ENCODE assay signal across 31 cellular contexts in the genomic region with DNA sequence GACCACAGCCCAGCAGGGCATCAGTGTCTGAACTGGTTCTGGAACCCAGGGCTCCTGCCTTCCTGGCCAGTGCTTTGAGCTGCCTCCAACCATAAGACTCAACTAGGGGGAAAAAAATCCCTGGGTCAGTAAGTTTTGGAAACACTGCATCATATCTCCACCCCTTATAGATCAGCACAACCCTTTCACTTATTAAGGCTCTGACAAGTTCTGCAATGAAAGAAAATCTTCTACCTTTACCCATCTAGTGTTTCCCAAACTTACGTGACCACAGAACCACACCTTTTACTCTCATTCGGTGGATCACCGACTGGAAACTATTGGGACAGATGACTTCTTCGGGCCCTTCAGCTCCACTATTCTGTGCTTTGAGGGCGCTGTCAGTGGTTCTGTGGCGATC.
"Had no signal": no experiment of that assay in that cellular context is flagged by ENCODE, and none has a peak within 500 bp of the region (broad histone marks: within the 10 kb centered on the region; RNA-seq: fewer than 3 reads in every experiment).

No MANE protein-coding gene starts in this region.

- H3K27me3 ChIP-seq: ascending aorta, heart left ventricle had no signal

- DNase-seq: activated B cell treated with CpG ODN at 0.5 μM for 24 hours; activated CD4-positive, alpha-beta T cell treated with anti-CD3 and anti-CD28 coated beads for 48 hours; activated CD4-positive, alpha-beta T cell treated with anti-CD3 and anti-CD28 coated beads, Interleukin-2, amount 50 U/mL, for 1 hour; activated CD4-positive, alpha-beta T cell treated with anti-CD3 and anti-CD28 coated beads, Interleukin-2, amount 50 U/mL, for 48 hours; activated CD8-positive, alpha-beta memory T cell treated with anti-CD3 and anti-CD28 coated beads for 24 hours; activated CD8-positive, alpha-beta T cell treated with anti-CD3 and anti-CD28 coated beads for 36 hours; activated effector memory CD4-positive, alpha-beta T cell treated with anti-CD3 and anti-CD28 coated beads, Interleukin-2, amount 50 U/mL, for 16 hours; activated naive CD4-positive, alpha-beta T cell treated with anti-CD3 and anti-CD28 coated beads for 36 hours; activated naive CD8-positive, alpha-beta T cell treated with anti-CD3 and anti-CD28 coated beads, Interleukin-2, amount 10 ng/mL, durations not matched to agents 7 days and 5 days; activated T-cell treated with anti-CD3 and anti-CD28 coated beads, Interleukin-2, amount 50 U/mL, for 48 hours; dermis blood vessel endothelial cell; effector CD4-positive, alpha-beta T cell; effector memory CD8-positive, alpha-beta T cell; erythroblast; foreskin fibroblast; glutamatergic neuron; T-helper 1 cell; T-helper 17 cell; T1000; WERI-Rb-1 had no signal

- ATAC-seq: activated CD4-positive, CD25-positive, alpha-beta regulatory T cell treated with anti-CD3 and anti-CD28 coated beads, Interleukin-2, amount 50 U/mL, for 24 hours; activated CD8-positive, alpha-beta T cell treated with anti-CD3 and anti-CD28 coated beads for 36 hours; effector memory CD8-positive, alpha-beta T cell; T-helper 17 cell had no signal

- H3K36me3 Mint-ChIP-seq: activated naive CD4-positive, alpha-beta T cell treated with anti-CD3 and anti-CD28 coated beads, Interleukin-2, amount 50 U/mL, for 24 hours; activated naive CD8-positive, alpha-beta T cell treated with anti-CD3 and anti-CD28 coated beads, Interleukin-2, amount 10 ng/mL, durations not matched to agents 7 days and 5 days had no signal

- H3K4me3 ChIP-seq: ascending aorta, coronary artery, heart left ventricle had no signal

- H3K4me3 Mint-ChIP-seq: activated B cell treated with CpG ODN at 0.5 μM for 24 hours; activated CD8-positive, alpha-beta T cell treated with anti-CD3 and anti-CD28 coated beads for 36 hours; activated naive CD4-positive, alpha-beta T cell treated with anti-CD3 and anti-CD28 coated beads for 36 hours; activated naive CD4-positive, alpha-beta T cell treated with anti-CD3 and anti-CD28 coated beads, Interleukin-2, amount 50 U/mL, for 24 hours; activated naive CD8-positive, alpha-beta T cell treated with anti-CD3 and anti-CD28 coated beads, Interleukin-2, amount 10 ng/mL, durations not matched to agents 7 days and 5 days; activated T-helper 1 cell treated with anti-CD3 and anti-CD28 coated beads, Interleukin-12 subunit alpha, Interleukin-12 subunit beta, Interleukin-2, Interleukin-4 antibody, amounts not matched to agents 30 ng/mL and 10 ng/mL and 1 ng/mL, durations not matched to agents 14 hours and 24 hours and 36 hours; brain; central memory CD8-positive, alpha-beta T cell; effector memory CD8-positive, alpha-beta T cell; T-helper 17 cell; T-helper 2 cell treated with Interferon-gamma antibody and Interleukin-4, amounts not matched to agents 5 μg/mL and 100 μg/mL, for 36 hours had no signal

- H3K27ac Mint-ChIP-seq: activated B cell treated with CpG ODN at 0.5 μM for 24 hours; activated CD8-positive, alpha-beta T cell treated with anti-CD3 and anti-CD28 coated beads for 36 hours; activated naive CD4-positive, alpha-beta T cell treated with anti-CD3 and anti-CD28 coated beads for 36 hours; activated naive CD4-positive, alpha-beta T cell treated with anti-CD3 and anti-CD28 coated beads, Interleukin-2, amount 50 U/mL, for 24 hours; activated naive CD8-positive, alpha-beta T cell treated with anti-CD3 and anti-CD28 coated beads, Interleukin-2, amount 10 ng/mL, durations not matched to agents 7 days and 5 days; activated T-helper 1 cell treated with anti-CD3 and anti-CD28 coated beads, Interleukin-12 subunit alpha, Interleukin-12 subunit beta, Interleukin-2, Interleukin-4 antibody, amounts not matched to agents 30 ng/mL and 10 ng/mL and 1 ng/mL, durations not matched to agents 14 hours and 24 hours and 36 hours; activated T-helper 2 cell treated with anti-CD3 and anti-CD28 coated beads, Interferon-gamma antibody, Interleukin-2, Interleukin-4, amounts not matched to agents 10 μg/mL and 5 μg/mL and 100 μg/mL, durations not matched to agents 14 hours and 24 hours and 36 hours; effector memory CD8-positive, alpha-beta T cell; T-helper 17 cell; T-helper 2 cell treated with Interferon-gamma antibody and Interleukin-4, amounts not matched to agents 5 μg/mL and 100 μg/mL, for 36 hours had no signal

- H3K27me3 Mint-ChIP-seq: activated B cell treated with CpG ODN at 0.5 μM for 24 hours; activated CD8-positive, alpha-beta T cell treated with anti-CD3 and anti-CD28 coated beads for 36 hours; activated naive CD4-positive, alpha-beta T cell treated with anti-CD3 and anti-CD28 coated beads, Interleukin-2, amount 50 U/mL, for 24 hours had no signal

- H3K4me1 Mint-ChIP-seq: activated B cell treated with CpG ODN at 0.5 μM for 24 hours; activated naive CD4-positive, alpha-beta T cell treated with anti-CD3 and anti-CD28 coated beads, Interleukin-2, amount 50 U/mL, for 24 hours; activated naive CD8-positive, alpha-beta T cell treated with anti-CD3 and anti-CD28 coated beads, Interleukin-2, amount 10 ng/mL, durations not matched to agents 7 days and 5 days; central memory CD8-positive, alpha-beta T cell; T-helper 17 cell had no signal

- H3K36me3 ChIP-seq: ascending aorta, heart left ventricle, WERI-Rb-1 had no signal

- FAIRE-seq: frontal cortex had no signal

- H3K27ac ChIP-seq: ascending aorta, heart left ventricle, WERI-Rb-1 had no signal

- H3K9me3 Mint-ChIP-seq: activated B cell treated with CpG ODN at 0.5 μM for 24 hours; activated CD8-positive, alpha-beta T cell treated with anti-CD3 and anti-CD28 coated beads for 36 hours; activated naive CD4-positive, alpha-beta T cell treated with anti-CD3 and anti-CD28 coated beads for 36 hours; activated naive CD4-positive, alpha-beta T cell treated with anti-CD3 and anti-CD28 coated beads, Interleukin-2, amount 50 U/mL, for 24 hours; activated naive CD8-positive, alpha-beta T cell treated with anti-CD3 and anti-CD28 coated beads, Interleukin-2, amount 10 ng/mL, durations not matched to agents 7 days and 5 days; activated T-helper 1 cell treated with anti-CD3 and anti-CD28 coated beads, Interleukin-12 subunit alpha, Interleukin-12 subunit beta, Interleukin-2, Interleukin-4 antibody, amounts not matched to agents 30 ng/mL and 10 ng/mL and 1 ng/mL, durations not matched to agents 14 hours and 24 hours and 36 hours; activated T-helper 2 cell treated with anti-CD3 and anti-CD28 coated beads, Interferon-gamma antibody, Interleukin-2, Interleukin-4, amounts not matched to agents 10 μg/mL and 5 μg/mL and 100 μg/mL, durations not matched to agents 14 hours and 24 hours and 36 hours; brain; central memory CD8-positive, alpha-beta T cell; effector memory CD8-positive, alpha-beta T cell; T-helper 2 cell treated with Interferon-gamma antibody and Interleukin-4, amounts not matched to agents 5 μg/mL and 100 μg/mL, for 36 hours had no signal

- H3K4me1 ChIP-seq: ascending aorta had no signal

- H3K9me3 ChIP-seq: ascending aorta, heart left ventricle had no signal
